Comparison of ENCODE assay signal across 13 cellular contexts in the genomic region with DNA sequence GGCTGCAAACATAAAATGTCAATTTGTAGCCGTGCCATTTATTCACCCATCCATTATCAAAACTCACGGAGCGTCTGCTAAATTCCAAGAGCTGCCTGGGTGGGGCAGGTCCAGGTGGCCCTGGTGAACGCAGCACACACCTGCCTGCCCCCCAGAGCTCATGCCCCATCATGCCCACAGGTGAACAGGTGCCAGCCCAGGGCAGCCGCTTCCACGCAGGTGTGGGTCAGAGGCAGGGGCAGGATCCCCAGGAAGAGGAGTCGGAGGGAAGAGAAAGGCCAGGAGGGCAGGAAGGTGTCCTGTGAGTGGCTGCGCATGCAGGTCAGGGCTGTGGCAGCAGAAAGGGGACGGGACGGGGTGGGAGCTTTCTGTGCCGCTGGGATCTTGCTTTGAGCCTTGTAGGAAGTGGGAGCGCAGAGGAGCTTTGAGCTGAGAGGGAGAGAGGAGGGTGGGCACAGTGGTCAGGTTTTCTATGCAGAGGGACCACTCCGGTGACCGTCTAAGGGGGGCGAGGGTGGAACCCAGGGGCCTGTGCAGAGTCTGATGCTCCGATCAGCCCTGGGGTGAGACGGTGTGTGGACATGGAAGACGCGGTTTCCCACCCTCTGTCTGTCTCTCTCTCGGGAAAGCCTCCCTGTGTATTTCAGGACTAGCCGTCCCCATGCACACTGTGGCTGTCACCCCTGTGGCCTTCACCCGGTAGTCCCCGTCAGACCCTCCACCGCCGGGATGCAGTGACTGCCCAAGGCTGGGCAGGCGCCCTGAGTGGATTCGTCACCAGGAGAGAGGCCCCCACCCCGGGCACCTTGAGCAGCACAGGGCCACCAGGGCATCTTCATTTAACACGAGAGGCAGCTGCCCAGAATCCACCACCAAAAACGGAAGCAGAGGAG. TPM values are rescaled to one million over a fixed set of nuclear protein-coding genes. Genes with fewer than 3 reads are reported as not detected.
"Had no signal": no experiment of that assay in that cellular context is flagged by ENCODE, and none has a peak within 500 bp of the region (broad histone marks: within the 10 kb centered on the region; RNA-seq: fewer than 3 reads in every experiment).

No MANE protein-coding gene starts in this region.

- DNase-seq: activated CD4-positive, alpha-beta T cell treated with anti-CD3 and anti-CD28 coated beads for 48 hours; activated gamma-delta T cell treated with Interleukin-2 at 50 U/mL for 16 hours; activated naive CD8-positive, alpha-beta T cell treated with anti-CD3 and anti-CD28 coated beads, Interleukin-2, amount 50 U/mL, for 24 hours; stimulated activated CD4-positive, alpha-beta T cell treated with anti-CD3 and anti-CD28 coated beads, Interleukin-1b, Interleukin-23, amount 100 ng/mL, for 48 hours; T-helper 17 cell had no signal

- H3K27ac ChIP-seq: ascending aorta, esophagus muscularis mucosa, hepatocyte, prostate gland had no signal

- H3K4me1 ChIP-seq: ascending aorta, esophagus muscularis mucosa, prostate gland had no signal

- H3K36me3 ChIP-seq: ascending aorta, esophagus muscularis mucosa, prostate gland had no signal

- ATAC-seq: activated naive CD8-positive, alpha-beta T cell treated with anti-CD3 and anti-CD28 coated beads, Interleukin-2, amount 50 U/mL, for 24 hours; sciatic nerve; T-helper 17 cell; WTC11 had no signal

- H3K9me3 ChIP-seq: ascending aorta, esophagus muscularis mucosa, prostate gland had no signal

- H3K4me3 ChIP-seq: ascending aorta, esophagus muscularis mucosa, hepatocyte, prostate gland had no signal

- H3K27me3 ChIP-seq: ascending aorta, hepatocyte had no signal

RNA-seq across cellular contexts. Expression of a gene that starts 26.7 kb away (rescaled TPM):
- total RNA-seq: ascending aorta, mesenteric fat pad, sciatic nerve, T-helper 17 cell had no signal
- polyA plus RNA-seq: keratinocyte had no signal
